Comparison of ENCODE assay signal across 8 cellular contexts in genomic region chr11:45180888-45181594, GRCh38. TPM values are rescaled to one million over a fixed set of nuclear protein-coding genes. Genes with fewer than 3 reads are reported as not detected.
DNase-seq lines count a peak whose midpoint lies in the region; TF ChIP-seq lines count a peak whose summit lies in the region.

No MANE protein-coding gene starts in this region.

- TF ChIP-seq CTCF in glutamatergic neuron (IDR thresholded peaks at IDR 0.05; ENCODE audit: partially characterized antibody, unreplicated experiment): no peak

- peak overlapping the region; percentile 26 for H3K4me3 Mint-ChIP-seq in activated naive CD4-positive, alpha-beta T cell treated with anti-CD3 and anti-CD28 coated beads for 36 hours
- H3K4me3 Mint-ChIP-seq in glutamatergic neuron (ENCODE audit: unreplicated experiment): peak overlapping the region; percentile 57

- DNase-seq in GM03348 (ENCODE audit: low spot score) (peak; percentile 96), NCI-H2171 treated with DMSO at 0.1 percent for 48 hours (lab: John Stamatoyannopoulos, UW) (peak; percentile 32), glutamatergic neuron (peak; percentile 35), posterior vena cava (ENCODE audit: low spot score) (peak; percentile 92), GOT3 (lab: John Stamatoyannopoulos, UW) (no peak), NCI-H774 (lab: John Stamatoyannopoulos, UW) (no peak), hippocampal formation (lab: John Stamatoyannopoulos, UW) (no peak)
- peak; percentile 44 for DNase-seq in activated naive CD4-positive, alpha-beta T cell treated with anti-CD3 and anti-CD28 coated beads for 36 hours

- no peak overlapping the region for H3K27ac Mint-ChIP-seq in activated naive CD4-positive, alpha-beta T cell treated with anti-CD3 and anti-CD28 coated beads for 36 hours
- no peak overlapping the region for H3K27ac Mint-ChIP-seq in glutamatergic neuron (ENCODE audit: unreplicated experiment)

- H3K27me3 Mint-ChIP-seq in activated naive CD4-positive, alpha-beta T cell treated with anti-CD3 and anti-CD28 coated beads for 36 hours (ENCODE audit: low read depth): peaks cover 21% of the 10 kb centered on the region
- peaks cover 10% of the 10 kb centered on the region for H3K27me3 Mint-ChIP-seq in glutamatergic neuron (ENCODE audit: unreplicated experiment)

- peaks cover 5% of the 10 kb centered on the region for H3K36me3 Mint-ChIP-seq in activated naive CD4-positive, alpha-beta T cell treated with anti-CD3 and anti-CD28 coated beads for 36 hours (ENCODE audit: low read depth)
- H3K36me3 Mint-ChIP-seq in glutamatergic neuron (ENCODE audit: unreplicated experiment): no peaks in the 10 kb centered on the region

- CTCF ChIA-PET in activated naive CD4-positive, alpha-beta T cell treated with anti-CD3 and anti-CD28 coated beads for 36 hours (lab: Charles Lee): interaction anchor here (1.1 kb wide), 1 partner anchor 75 kb away, joined by 3 read pairs; no protein-coding TSS in a partner anchor

- intact Hi-C loops in activated naive CD4-positive, alpha-beta T cell treated with anti-CD3 and anti-CD28 coated beads for 36 hours (cut with micrococcal nuclease): loop anchor here (1.0 to 5.0 kb wide), 2 partner anchors 34 to 71 kb away; partner anchors contain the start of gene PRDM11
- intact Hi-C loops in posterior vena cava (cut with DNase I): no loop called here

- peaks cover 7% of the 10 kb centered on the region for H3K4me1 Mint-ChIP-seq in activated naive CD4-positive, alpha-beta T cell treated with anti-CD3 and anti-CD28 coated beads for 36 hours (ENCODE audit: low read depth)
- H3K4me1 Mint-ChIP-seq in glutamatergic neuron (ENCODE audit: low read depth, unreplicated experiment): peaks cover 2% of the 10 kb centered on the region

- no peaks in the 10 kb centered on the region for H3K9me3 Mint-ChIP-seq in activated naive CD4-positive, alpha-beta T cell treated with anti-CD3 and anti-CD28 coated beads for 36 hours
- peaks cover 4% of the 10 kb centered on the region for H3K9me3 Mint-ChIP-seq in glutamatergic neuron (ENCODE audit: unreplicated experiment)

RNA-seq across cellular contexts. Expression of gene PRDM11, which starts 34.6 kb away (rescaled TPM):
- total RNA-seq in activated naive CD4-positive, alpha-beta T cell treated with anti-CD3 and anti-CD28 coated beads for 36 hours: 1 to 10 TPM in 1 of 2 experiments, under 1 TPM in 1; 0.81 to 1.3 TPM
- total RNA-seq in glutamatergic neuron (ENCODE audit: unreplicated experiment): 7.5 TPM
- total RNA-seq in posterior vena cava: 10 to 100 TPM; 21.1 to 24.5 TPM

Comparison
In these comparisons a context has a peak if more than half of its experiments do, and no peak if none do; other contexts are left out.
1. DNase-seq: peak in GM03348 (single experiment), NCI-H2171 treated with DMSO at 0.1 percent for 48 hours (single experiment), activated naive CD4-positive, alpha-beta T cell treated with anti-CD3 and anti-CD28 coated beads for 36 hours (single experiment), glutamatergic neuron (single experiment) and posterior vena cava (single experiment); none in GOT3 (single experiment), NCI-H774 (single experiment) and hippocampal formation (0 of 2).